Comparison of ENCODE assay signal across 16 cellular contexts in genomic region chr17:36999475-36999874, GRCh38.
"Had no signal": no experiment of that assay in that cellular context is flagged by ENCODE, and none has a peak within 500 bp of the region (broad histone marks: within the 10 kb centered on the region; RNA-seq: fewer than 3 reads in every experiment).

No MANE protein-coding gene starts in this region.

- H3K9me3 ChIP-seq: tibial artery, vagina had no signal

- H3K27ac Mint-ChIP-seq: activated B cell treated with CpG ODN at 0.5 μM for 24 hours; activated CD4-positive, alpha-beta T cell treated with anti-CD3 and anti-CD28 coated beads, Interleukin-2, amount 10 ng/mL, durations not matched to agents 24 days and 14 days; activated naive CD8-positive, alpha-beta T cell had no signal

- H3K27me3 ChIP-seq: breast epithelium, dorsolateral prefrontal cortex, tibial artery, vagina had no signal

- H3K4me1 ChIP-seq: breast epithelium, parathyroid adenoma, tibial artery, vagina had no signal

- DNase-seq: activated B cell treated with CpG ODN at 0.5 μM for 24 hours; activated CD4-positive, alpha-beta T cell treated with anti-CD3 and anti-CD28 coated beads, Interleukin-2, amount 10 ng/mL, durations not matched to agents 24 days and 14 days; activated T-cell treated with anti-CD3 and anti-CD28 coated beads for 4 hours; aorta; dorsolateral prefrontal cortex; hypothalamus; midbrain; retina; stimulated activated CD4-positive, alpha-beta T cell treated with anti-CD3 and anti-CD28 coated beads, Interleukin-15, amount 100 ng/mL, for 24 hours; tibial artery had no signal

- H3K27me3 Mint-ChIP-seq: activated B cell treated with CpG ODN at 0.5 μM for 24 hours; activated CD4-positive, alpha-beta T cell treated with anti-CD3 and anti-CD28 coated beads, Interleukin-2, amount 10 ng/mL, durations not matched to agents 24 days and 14 days; activated naive CD8-positive, alpha-beta T cell had no signal

- ATAC-seq: esophagus mucosa had no signal

- H3K4me3 ChIP-seq: breast epithelium, dorsolateral prefrontal cortex, lung, tibial artery, vagina had no signal

- H3K27ac ChIP-seq: breast epithelium, dorsolateral prefrontal cortex, parathyroid adenoma, tibial artery, vagina had no signal

- H3K36me3 ChIP-seq: breast epithelium had no signal

- H3K4me3 Mint-ChIP-seq: activated B cell treated with CpG ODN at 0.5 μM for 24 hours; activated CD4-positive, alpha-beta T cell treated with anti-CD3 and anti-CD28 coated beads, Interleukin-2, amount 10 ng/mL, durations not matched to agents 24 days and 14 days; activated naive CD8-positive, alpha-beta T cell had no signal
